Comparison of ENCODE assay signal across 1 cellular context in genomic region chr17:39736319-39737165, GRCh38.
TF ChIP-seq lines count a peak whose summit lies in the region.

No MANE protein-coding gene starts in this region.

TF ChIP-seq in GM23338, 12 proteins besides CTCF, POLR2A, EP300 and RAD21 (continued from another document):
- no peak for TF ChIP-seq REST (IDR thresholded peaks at IDR 0.05; ENCODE audit: unreplicated experiment)
